Comparison of ENCODE assay signal across 20 cellular contexts in the genomic region with DNA sequence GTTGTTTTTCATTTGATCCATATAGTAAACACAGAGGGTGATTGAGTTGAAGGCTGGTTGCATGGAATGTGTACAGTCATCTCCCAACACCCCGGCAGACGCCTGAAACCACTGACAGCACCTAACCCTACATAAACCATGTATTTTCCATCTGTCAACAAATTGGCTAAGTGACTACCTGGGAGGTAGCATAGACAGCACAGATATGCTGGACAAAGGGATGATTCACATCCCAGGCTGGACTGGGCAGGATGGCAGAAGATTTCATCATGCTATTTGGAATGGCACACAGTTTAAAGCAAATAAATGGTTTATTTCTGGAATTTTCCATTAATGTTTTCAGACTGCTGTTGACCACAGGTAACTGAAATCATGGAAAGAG. TPM values are rescaled to one million over a fixed set of nuclear protein-coding genes. Genes with fewer than 3 reads are reported as not detected.
DNase-seq lines count a peak whose midpoint lies in the region; ATAC-seq and TF ChIP-seq lines count a peak whose summit lies in the region.
"Had no signal": no experiment of that assay in that cellular context is flagged by ENCODE, and none has a peak within 500 bp of the region (broad histone marks: within the 10 kb centered on the region; RNA-seq: fewer than 3 reads in every experiment).

No MANE protein-coding gene starts in this region.

- no peak overlapping the region for H3K4me3 ChIP-seq in brain microvascular endothelial cell (ENCODE audit: low read depth, low read length)
- H3K4me3 ChIP-seq: heart right ventricle, thyroid gland had no signal

- no peak for TF ChIP-seq CTCF in brain microvascular endothelial cell (IDR thresholded peaks at IDR 0.05; ENCODE audit: low read depth, low read length, missing control alignments)

- H3K27me3 ChIP-seq in brain microvascular endothelial cell (replicated peaks), result no peaks in the 10 kb centered on the region
- H3K27me3 ChIP-seq: BE2C, heart right ventricle, thyroid gland had no signal

- DNase-seq in Daoy (ENCODE audit: low read depth) (peak; percentile 56), NCI-H460 (ENCODE audit: extremely low read depth, low read depth) (peak; percentile 17), brain microvascular endothelial cell (peak; percentile 4), islet precursor cell (peak; percentile 84), NAMALWA (ENCODE audit: low spot score) (no peak), substantia nigra (lab: John Stamatoyannopoulos, UW) (no peak)
- DNase-seq: activated CD4-positive, alpha-beta memory T cell treated with anti-CD3 and anti-CD28 coated beads, Interleukin-2, amount 10 ng/mL, durations not matched to agents 7 days and 5 days; BE2C; DND-41; effector memory CD8-positive, alpha-beta T cell; heart right ventricle; KG1; left colon; NCI-H187 treated with DMSO at 0.1 percent for 48 hours; NCI-H82; SHP77; thyroid gland had no signal

- in situ Hi-C loops in brain microvascular endothelial cell (cut with HindIII; ENCODE audit: low pct_ligation_motif_present, low sequenced_read_pairs), result no loop called here

- ATAC-seq in GM21367 (IDR thresholded peaks at IDR 0.05; ENCODE audit: unreplicated experiment) (no peak), GM18498 (IDR thresholded peaks at IDR 0.05; ENCODE audit: unreplicated experiment) (no peak)
- ATAC-seq: activated T-helper 17 cell treated with anti-CD3 and anti-CD28 coated beads, Interleukin-2, amount 50 U/mL, for 72 hours; effector memory CD8-positive, alpha-beta T cell; heart right ventricle; left colon had no signal

- H3K27ac ChIP-seq in brain microvascular endothelial cell, result no peak overlapping the region
- no peak overlapping the region for H3K27ac ChIP-seq in substantia nigra (ENCODE audit: low read depth, low read length, poor library complexity, severe bottlenecking)
- H3K27ac ChIP-seq: heart right ventricle, thyroid gland had no signal

- no peaks in the 10 kb centered on the region for H3K36me3 ChIP-seq in brain microvascular endothelial cell (replicated peaks)
- H3K36me3 ChIP-seq: BE2C, heart right ventricle, thyroid gland had no signal

RNA-seq across cellular contexts. Expression of gene VIP, which starts 4.4 kb away (rescaled TPM):
- total RNA-seq in Daoy (2014; rRNA removed; shearing (Covaris generic)), result not detected in 2 replicates
- not detected in 2 replicates for total RNA-seq in NCI-H460 (2014; rRNA removed; shearing (Covaris generic))
- polyA plus RNA-seq in NCI-H460 (2014; cell fraction: nucleus; rRNA removed), result not detected in 2 replicates
- total RNA-seq: activated CD4-positive, alpha-beta memory T cell treated with anti-CD3 and anti-CD28 coated beads, Interleukin-2, amount 10 ng/mL, durations not matched to agents 7 days and 5 days; activated T-helper 17 cell treated with anti-CD3 and anti-CD28 coated beads, Interleukin-2, amount 50 U/mL, for 72 hours had no signal

RNA-seq across cellular contexts. Expression of gene MYCT1, which starts 48.5 kb away (rescaled TPM):
- 0.06 and 0.15 TPM in 2 replicates for total RNA-seq in Daoy (2014; rRNA removed; shearing (Covaris generic))
- total RNA-seq in NCI-H460 (2014; rRNA removed; shearing (Covaris generic)), result 0.14 TPM in 1 of 2 replicates, not detected in the other
- polyA plus RNA-seq in NCI-H460 (2014; cell fraction: nucleus; rRNA removed), result not detected in 2 replicates
- total RNA-seq: activated CD4-positive, alpha-beta memory T cell treated with anti-CD3 and anti-CD28 coated beads, Interleukin-2, amount 10 ng/mL, durations not matched to agents 7 days and 5 days; activated T-helper 17 cell treated with anti-CD3 and anti-CD28 coated beads, Interleukin-2, amount 50 U/mL, for 72 hours had no signal

Comparison
In these comparisons a context has a peak if more than half of its experiments do, and no peak if none do; other contexts are left out.
1. DNase-seq: peak in Daoy (single experiment), NCI-H460 (single experiment), brain microvascular endothelial cell (single experiment) and islet precursor cell (single experiment); none in NAMALWA (single experiment) and substantia nigra (0 of 49).